In the genomic region with DNA sequence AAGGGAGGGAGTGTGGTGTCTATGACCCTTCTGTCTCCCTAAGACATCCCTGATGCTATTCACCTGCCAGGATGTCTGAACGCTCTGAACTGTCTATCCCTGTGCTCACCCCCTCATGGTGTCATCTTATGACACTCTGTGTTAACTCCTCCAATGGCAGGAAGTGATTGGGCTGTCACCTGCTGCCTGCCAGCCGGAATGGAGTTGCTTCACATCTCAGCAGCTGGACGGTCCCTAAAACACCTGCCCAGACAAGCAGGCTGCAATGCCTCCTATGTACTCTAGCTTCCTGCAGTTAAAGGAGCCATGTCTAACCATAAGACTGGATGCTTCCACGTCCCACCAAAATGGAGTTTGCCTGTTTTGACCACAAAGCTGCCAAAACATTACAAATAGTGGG, we compare ENCODE assay signal across 15 cellular contexts.
"Had no signal": no experiment of that assay in that cellular context is flagged by ENCODE, and none has a peak within 500 bp of the region (broad histone marks: within the 10 kb centered on the region; RNA-seq: fewer than 3 reads in every experiment).

No MANE protein-coding gene starts in this region.

- H3K4me3 Mint-ChIP-seq: activated B cell treated with CpG ODN at 0.5 μM for 24 hours; activated CD4-positive, alpha-beta T cell treated with anti-CD3 and anti-CD28 coated beads, Interleukin-2, amount 10 ng/mL, durations not matched to agents 7 days and 5 days; naive B cell; stimulated activated naive CD8-positive, alpha-beta T cell treated with anti-CD3 and anti-CD28 coated beads, Interleukin-15, Interleukin-2, amounts not matched to agents 100 ng/mL and 50 ng/mL, for 24 hours; T-helper 2 cell treated with Interferon-gamma antibody and Interleukin-4, amounts not matched to agents 5 μg/mL and 100 μg/mL, for 36 hours had no signal

- H3K4me1 Mint-ChIP-seq: activated B cell treated with CpG ODN at 0.5 μM for 24 hours; activated CD4-positive, alpha-beta T cell treated with anti-CD3 and anti-CD28 coated beads, Interleukin-2, amount 10 ng/mL, durations not matched to agents 7 days and 5 days; naive B cell had no signal

- H3K9me3 Mint-ChIP-seq: activated B cell treated with CpG ODN at 0.5 μM for 24 hours; stimulated activated naive CD8-positive, alpha-beta T cell treated with anti-CD3 and anti-CD28 coated beads, Interleukin-15, Interleukin-2, amounts not matched to agents 100 ng/mL and 50 ng/mL, for 24 hours; T-helper 2 cell treated with Interferon-gamma antibody and Interleukin-4, amounts not matched to agents 5 μg/mL and 100 μg/mL, for 36 hours had no signal

- H3K27ac Mint-ChIP-seq: activated B cell treated with CpG ODN at 0.5 μM for 24 hours; activated CD4-positive, alpha-beta T cell treated with anti-CD3 and anti-CD28 coated beads, Interleukin-2, amount 10 ng/mL, durations not matched to agents 7 days and 5 days; naive B cell; stimulated activated naive CD8-positive, alpha-beta T cell treated with anti-CD3 and anti-CD28 coated beads, Interleukin-15, Interleukin-2, amounts not matched to agents 100 ng/mL and 50 ng/mL, for 24 hours; T-helper 2 cell treated with Interferon-gamma antibody and Interleukin-4, amounts not matched to agents 5 μg/mL and 100 μg/mL, for 36 hours had no signal

- DNase-seq: activated B cell treated with CpG ODN at 0.5 μM for 24 hours; activated CD4-positive, alpha-beta T cell treated with anti-CD3 and anti-CD28 coated beads, Interleukin-2, amount 10 ng/mL, durations not matched to agents 7 days and 5 days; activated CD8-positive, alpha-beta memory T cell treated with anti-CD3 and anti-CD28 coated beads for 24 hours; activated naive CD4-positive, alpha-beta T cell; anterior cingulate cortex; dermis blood vessel endothelial cell; erythroblast; naive B cell; pancreas; upper lobe of left lung had no signal

- H3K27ac ChIP-seq: pancreas, suprapubic skin, upper lobe of left lung had no signal

- ATAC-seq: pancreas, sciatic nerve had no signal

- H3K36me3 Mint-ChIP-seq: naive B cell had no signal

- H3K4me3 ChIP-seq: lung, pancreas, suprapubic skin, upper lobe of left lung had no signal
